ENCODE assay signal across 19 cellular contexts in the genomic region with DNA sequence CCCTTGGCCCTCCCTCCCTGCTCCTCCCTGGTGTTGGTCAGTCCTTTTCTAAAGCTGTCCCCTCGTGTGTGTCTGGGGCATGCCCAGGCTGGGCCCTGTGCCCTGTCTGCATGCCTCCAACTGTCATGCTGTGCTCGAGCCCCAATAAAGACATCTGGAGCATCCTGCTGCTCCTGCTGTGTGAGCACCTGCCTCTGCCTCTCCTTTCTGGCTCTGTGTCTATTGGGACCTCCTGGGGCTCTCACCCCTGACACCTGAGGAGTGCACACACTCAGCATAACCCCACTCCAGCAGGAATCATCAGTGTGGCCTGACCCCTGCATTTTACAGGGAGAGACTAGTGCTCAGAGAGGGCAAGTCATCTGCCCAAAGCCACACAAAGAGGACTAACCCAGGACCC. TPM values are rescaled to one million over a fixed set of nuclear protein-coding genes. Genes with fewer than 3 reads are reported as not detected.
DNase-seq lines count a peak whose midpoint lies in the region; ATAC-seq, FAIRE-seq and TF ChIP-seq lines count a peak whose summit lies in the region.
"Had no signal": no experiment of that assay in that cellular context is flagged by ENCODE, and none has a peak within 500 bp of the region (broad histone marks: within the 10 kb centered on the region; RNA-seq: fewer than 3 reads in every experiment).

No MANE protein-coding gene starts in this region.

- no peak overlapping the region for H3K4me3 ChIP-seq in H1 (ENCODE audit: extremely low read depth in 1 of 4, insufficient read depth in 2 of 4, low read depth in 3 of 4, low read length in 4 of 4)
- H3K4me3 ChIP-seq: colonic mucosa, HAP-1, SK-N-MC had no signal

- no peak overlapping the region for H2BK12ac ChIP-seq in H1 (ENCODE audit: low read depth, low read length)

- H4K8ac ChIP-seq in H1 (ENCODE audit: extremely low read depth, insufficient read depth, low read length), result 0 out of 2 replicates have a peak overlapping the region, but pooled peaks have one; percentile 45

- POLR2A ChIA-PET in H1 (lab: Charles Lee; ENCODE audit: partially characterized antibody), result no interaction called here

- ATAC-seq in GM21717 (IDR thresholded peaks at IDR 0.05; ENCODE audit: unreplicated experiment), result no peak
- ATAC-seq: left cardiac atrium had no signal

- TF ChIP-seq RAD21 in H1 (IDR thresholded peaks at IDR 0.05 in 1 of 2, conservative IDR thresholded peaks at IDR 0.05 in 1 of 2; ENCODE audit: low read depth in 2 of 2, low read length in 2 of 2), result no peak

- H3K4me1 ChIP-seq in H1 (replicated peaks in 1 of 4; ENCODE audit: control insufficient read depth in 3 of 4, insufficient read depth in 4 of 4, low read length in 3 of 4), result peaks cover 0 to 6% (median 3%) of the 10 kb centered on the region in 4 experiments; a peak in 3 of 7 replicates
- H3K4me1 ChIP-seq: colonic mucosa, HAP-1 had no signal

- H3K27ac ChIP-seq in H1 (ENCODE audit: low read depth, low read length), result no peak overlapping the region
- H3K27ac ChIP-seq: colonic mucosa, SK-N-MC had no signal

- peaks cover 0 to 5% (median 0%) of the 10 kb centered on the region in 4 experiments; a peak in 3 of 8 replicates for H3K36me3 ChIP-seq in H1 (ENCODE audit: control insufficient read depth in 2 of 4, insufficient read depth in 4 of 4, low read length in 3 of 4)
- H3K36me3 ChIP-seq: colonic mucosa, HAP-1 had no signal

- H3K23ac ChIP-seq in H1 (ENCODE audit: insufficient read length), result no peak overlapping the region

- no peak overlapping the region for H3K4me2 ChIP-seq in H1 (ENCODE audit: insufficient read depth in 1 of 2, low read depth in 2 of 2, low read length in 2 of 2)

- no peak overlapping the region for H2BK120ac ChIP-seq in H1 (replicated peaks; ENCODE audit: low read depth, low read length)

- H3K79me1 ChIP-seq in H1 (ENCODE audit: low read depth, low read length), result no peaks in the 10 kb centered on the region

- WGBS in H1 (ENCODE audit: extremely low coverage in 1 of 2, insufficient coverage in 1 of 2, insufficient read length in 1 of 2, insufficient replicate concordance in 2 of 2, low coverage in 1 of 2, low lambda C conversion rate in 2 of 2, missing lambda C conversion rate in 1 of 2), 2 experiments, result 79% methylated on average over 2 of the region's 2 CpGs; no CpG with 5 or more reads in 1 of the 2 experiments

- no peaks in the 10 kb centered on the region for H3K23me2 ChIP-seq in H1 (ENCODE audit: low read depth, low read length)

- H4K20me1 ChIP-seq in H1 (replicated peaks in 1 of 2; ENCODE audit: control insufficient read depth in 1 of 2, insufficient read depth in 2 of 2, low read length in 2 of 2), result peaks cover 0 to 2% of the 10 kb centered on the region in 2 experiments

- H2BK15ac ChIP-seq in H1 (ENCODE audit: low read length), result no peak overlapping the region

- no peak for TF ChIP-seq POLR2A in H1 (IDR thresholded peaks at IDR 0.05; ENCODE audit: control extremely low read depth in 1 of 2, low read depth in 2 of 2, low read length in 2 of 2)

- H3K14ac ChIP-seq in H1 (ENCODE audit: insufficient read length), result no peak overlapping the region

- H3K4ac ChIP-seq in H1 (replicated peaks; ENCODE audit: insufficient read length, low read depth, low read length), result no peak overlapping the region

- no peak for TF ChIP-seq CTCF in H1 (IDR thresholded peaks at IDR 0.05; ENCODE audit: control extremely low read depth in 1 of 3, insufficient read depth in 1 of 3, low read depth in 1 of 3, low read length in 3 of 3)

- no peak overlapping the region for H2AFZ ChIP-seq in H1 (ENCODE audit: low read length)

- no peak overlapping the region for H3K18ac ChIP-seq in H1 (ENCODE audit: extremely low read depth, low read length)

- no peaks in the 10 kb centered on the region; a peak in 1 of 7 replicates for H3K27me3 ChIP-seq in H1 (replicated peaks in 1 of 4; ENCODE audit: control insufficient read depth in 3 of 4, extremely low read depth in 1 of 4, insufficient read depth in 3 of 4, low read length in 3 of 4)
- H3K27me3 ChIP-seq: colonic mucosa had no signal

- H4K5ac ChIP-seq in H1 (ENCODE audit: insufficient read length, low read depth, low read length), result no peak overlapping the region

- H3K9me3 ChIP-seq in H1 (ENCODE audit: insufficient read depth in 2 of 2, low read depth in 1 of 2, low read length in 1 of 2), result no peaks in the 10 kb centered on the region
- H3K9me3 ChIP-seq: colonic mucosa, HAP-1 had no signal

- no peak for TF ChIP-seq EP300 in H1 (IDR thresholded peaks at IDR 0.05; ENCODE audit: borderline replicate concordance in 1 of 2, low read depth in 2 of 2, low read length in 2 of 2)

- H2BK20ac ChIP-seq in H1 (ENCODE audit: low read length), result no peak overlapping the region

- DNase-seq in DMS 273 (lab: John Stamatoyannopoulos, UW; ENCODE audit: unreplicated experiment) (peak; percentile 93), NCI-H1417 (lab: John Stamatoyannopoulos, UW) (peak in 2 of 3 experiments; percentile 71 to 88), NCI-H446 treated with DMSO at 0.1 percent for 48 hours (lab: John Stamatoyannopoulos, UW) (peak; percentile 65), H1 (ENCODE audit: low read depth in 1 of 2, low spot score in 2 of 2) (no peak), activated T-cell treated with anti-CD3 and anti-CD28 coated beads for 4 hours (no peak), middle frontal gyrus (ENCODE audit: extremely low spot score, low spot score) (no peak)
- no peak for DNase-seq in stimulated activated CD4-positive, alpha-beta T cell treated with anti-CD3 and anti-CD28 coated beads, Interleukin-2, amount 100 ng/mL, for 24 hours
- DNase-seq: activated effector memory CD4-positive, alpha-beta T cell treated with Interleukin-2 at 50 U/mL for 16 hours; colonic mucosa; left cardiac atrium; mesendoderm; RPMI8226; small intestine; stimulated activated CD4-positive, alpha-beta T cell treated with anti-CD3 and anti-CD28 coated beads, Interleukin-2, amount 100 ng/mL, for 48 hours; T-helper 9 cell had no signal

- H3K79me2 ChIP-seq in H1 (ENCODE audit: control insufficient read depth in 1 of 2, insufficient read depth in 2 of 2, low read length in 2 of 2), result no peaks in the 10 kb centered on the region

- FAIRE-seq in H1 (lab: Jason Lieb, UNC), result no peak
- FAIRE-seq: endometrium, small intestine had no signal

- CTCF ChIA-PET in H1 (lab: Charles Lee; ENCODE audit: partially characterized antibody), result no interaction called here

- H2BK5ac ChIP-seq in H1 (ENCODE audit: low read depth, low read length), result peak overlapping the region; percentile 81; the same call in 1 of the 2 replicates

- H2AK5ac ChIP-seq in H1 (ENCODE audit: low read depth, low read length), result no peak overlapping the region; the same call in 1 of the 2 replicates

- H3K56ac ChIP-seq in H1 (replicated peaks; ENCODE audit: insufficient read length, low read depth, low read length), result no peak overlapping the region

- no peak overlapping the region for H3K9ac ChIP-seq in H1 (replicated peaks in 1 of 4; ENCODE audit: extremely low read depth in 1 of 4, low read depth in 3 of 4, low read length in 3 of 4)

- peak overlapping the region; percentile 68 for H4K91ac ChIP-seq in H1 (replicated peaks; ENCODE audit: insufficient read length, low read length)

TF ChIP-seq in H1, 55 proteins besides CTCF, POLR2A, EP300 and RAD21:
- TF ChIP-seq JUN (IDR thresholded peaks at IDR 0.05; ENCODE audit: low read depth, low read length) (no peak), CHD2 (IDR thresholded peaks at IDR 0.05; ENCODE audit: low read length) (no peak)

RNA-seq across cellular contexts. Expression of a gene that starts 23.7 kb away (rescaled TPM):
- 11.2 TPM in 2 replicates for total RNA-seq in H1 (2021; fragmentation: NEBNext Ultra II Directional; extraction: Animal tissue kit (Norgen Biotek cat#: 25700))
- 8.1 and 10.6 TPM in 2 replicates for polyA plus RNA-seq in H1 (2011; rRNA removed)
- 6.5 TPM for polyA plus RNA-seq in H1 (2011; cell fraction: cytosol; rRNA removed)
- 24.1 TPM for polyA plus RNA-seq in H1 (2011; cell fraction: nucleus; rRNA removed)
- 7.0 to 8.7 TPM (median 7.2 TPM) in 4 replicates for polyA plus RNA-seq in H1 (2012, experiment 1 of 2)
- polyA plus RNA-seq in H1 (2012, experiment 2 of 2), result 5.3 TPM
- polyA plus RNA-seq in H1 (2013, experiment 1 of 2), result 5.0 TPM
- polyA plus RNA-seq in H1 (2013, experiment 2 of 2), result 4.6 TPM
- polyA minus RNA-seq in H1 (2011; rRNA and poly(A)+ RNA removed), result 7.6 and 9.3 TPM in 2 replicates
- 5.2 TPM for polyA minus RNA-seq in H1 (2011; cell fraction: cytosol; rRNA and poly(A)+ RNA removed)
- 13.3 TPM for polyA minus RNA-seq in H1 (2011; cell fraction: nucleus; rRNA and poly(A)+ RNA removed)

Comparison
In these comparisons a context has a peak if more than half of its experiments do, and no peak if none do; other contexts are left out.
1. DNase-seq: peak in DMS 273 (single experiment), NCI-H1417 (2 of 3) and NCI-H446 treated with DMSO at 0.1 percent for 48 hours (single experiment); none in H1 (0 of 2), stimulated activated CD4-positive, alpha-beta T cell treated with anti-CD3 and anti-CD28 coated beads, Interleukin-2, amount 100 ng/mL, for 24 hours (0 of 2), activated T-cell treated with anti-CD3 and anti-CD28 coated beads for 4 hours (single experiment) and middle frontal gyrus (single experiment).